ENCODE assay signal across 30 cellular contexts in genomic region chr2:209686417-209686816, GRCh38.
"Had no signal": no experiment of that assay in that cellular context is flagged by ENCODE, and none has a peak within 500 bp of the region (broad histone marks: within the 10 kb centered on the region; RNA-seq: fewer than 3 reads in every experiment).

No MANE protein-coding gene starts in this region.

- H3K9me3 ChIP-seq: adrenal gland, body of pancreas, breast epithelium, esophagus squamous epithelium, gastroesophageal sphincter had no signal

- H3K4me3 Mint-ChIP-seq: activated CD4-positive, alpha-beta memory T cell treated with anti-CD3 and anti-CD28 coated beads for 36 hours; activated CD4-positive, alpha-beta T cell treated with anti-CD3 and anti-CD28 coated beads for 36 hours; activated CD4-positive, alpha-beta T cell treated with anti-CD3 and anti-CD28 coated beads, Interleukin-2, amount 10 ng/mL, durations not matched to agents 24 days and 14 days; activated CD8-positive, alpha-beta memory T cell treated with anti-CD3 and anti-CD28 coated beads, Interleukin-2, amount 10 ng/mL, durations not matched to agents 7 days and 5 days; activated CD8-positive, alpha-beta T cell treated with anti-CD3 and anti-CD28 coated beads, Interleukin-2, amount 10 ng/mL, durations not matched to agents 7 days and 5 days; activated naive CD4-positive, alpha-beta T cell treated with anti-CD3 and anti-CD28 coated beads for 36 hours; activated naive CD4-positive, alpha-beta T cell treated with anti-CD3 and anti-CD28 coated beads, Interleukin-2, amount 50 U/mL, for 24 hours; activated naive CD8-positive, alpha-beta T cell treated with anti-CD3 and anti-CD28 coated beads for 36 hours; activated naive CD8-positive, alpha-beta T cell treated with anti-CD3 and anti-CD28 coated beads, Interleukin-2, amount 50 U/mL, for 24 hours; activated T-helper 1 cell treated with anti-CD3 and anti-CD28 coated beads, Interleukin-12 subunit alpha, Interleukin-12 subunit beta, Interleukin-2, Interleukin-4 antibody, amounts not matched to agents 30 ng/mL and 10 ng/mL and 1 ng/mL, durations not matched to agents 14 hours and 24 hours and 36 hours; central memory CD8-positive, alpha-beta T cell had no signal

- H3K27me3 ChIP-seq: adrenal gland, body of pancreas, breast epithelium, cardiac muscle cell, esophagus squamous epithelium, gastroesophageal sphincter had no signal

- H3K36me3 ChIP-seq: adrenal gland, breast epithelium, cardiac muscle cell, esophagus squamous epithelium, gastroesophageal sphincter had no signal

- H3K4me3 ChIP-seq: adrenal gland, body of pancreas, breast epithelium, cardiac muscle cell, esophagus squamous epithelium, gastroesophageal sphincter had no signal

- ATAC-seq: activated CD4-positive, alpha-beta T cell treated with anti-CD3 and anti-CD28 coated beads for 36 hours; activated CD8-positive, alpha-beta memory T cell treated with anti-CD3 and anti-CD28 coated beads, Interleukin-2, amount 10 ng/mL, durations not matched to agents 7 days and 5 days; activated CD8-positive, alpha-beta T cell treated with anti-CD3 and anti-CD28 coated beads, Interleukin-2, amount 10 ng/mL, durations not matched to agents 7 days and 5 days; activated naive CD8-positive, alpha-beta T cell treated with anti-CD3 and anti-CD28 coated beads, Interleukin-2, amount 50 U/mL, for 24 hours; body of pancreas; gastroesophageal sphincter had no signal

- DNase-seq: activated CD4-positive, alpha-beta memory T cell treated with anti-CD3 and anti-CD28 coated beads for 36 hours; activated CD4-positive, alpha-beta T cell treated with anti-CD3 and anti-CD28 coated beads for 36 hours; activated CD4-positive, alpha-beta T cell treated with anti-CD3 and anti-CD28 coated beads, Interleukin-2, amount 10 ng/mL, durations not matched to agents 24 days and 14 days; activated CD4-positive, CD25-positive, alpha-beta regulatory T cell; activated CD4-positive, CD25-positive, alpha-beta regulatory T cell treated with anti-CD3 and anti-CD28 coated beads, Interleukin-2, amount 50 U/mL, for 72 hours; activated CD8-positive, alpha-beta memory T cell treated with anti-CD3 and anti-CD28 coated beads, Interleukin-2, amount 10 ng/mL, durations not matched to agents 7 days and 5 days; activated CD8-positive, alpha-beta memory T cell treated with anti-CD3 and anti-CD28 coated beads, Interleukin-2, amount 50 U/mL, for 4 hours; activated CD8-positive, alpha-beta T cell treated with anti-CD3 and anti-CD28 coated beads, Interleukin-2, amount 10 ng/mL, durations not matched to agents 7 days and 5 days; activated effector memory CD4-positive, alpha-beta T cell treated with anti-CD3 and anti-CD28 coated beads, Interleukin-2, amount 50 U/mL, for 16 hours; activated naive CD4-positive, alpha-beta T cell treated with anti-CD3 and anti-CD28 coated beads for 36 hours; activated naive CD8-positive, alpha-beta T cell treated with anti-CD3 and anti-CD28 coated beads for 36 hours; activated naive CD8-positive, alpha-beta T cell treated with anti-CD3 and anti-CD28 coated beads, Interleukin-2, amount 50 U/mL, for 24 hours; activated T-cell treated with anti-CD3 and anti-CD28 coated beads, Interleukin-2, amount 50 U/mL, for 1 hour; activated T-cell treated with anti-CD3 and anti-CD28 coated beads, Interleukin-2, amount 50 U/mL, for 48 hours; adrenal gland; aorta; body of pancreas; cortex of kidney; dermis blood vessel endothelial cell; effector CD4-positive, alpha-beta T cell; esophagus squamous epithelium; T-helper 2 cell had no signal

- H3K4me1 Mint-ChIP-seq: activated CD4-positive, alpha-beta T cell treated with anti-CD3 and anti-CD28 coated beads for 36 hours; activated CD4-positive, alpha-beta T cell treated with anti-CD3 and anti-CD28 coated beads, Interleukin-2, amount 10 ng/mL, durations not matched to agents 24 days and 14 days; activated CD8-positive, alpha-beta memory T cell treated with anti-CD3 and anti-CD28 coated beads, Interleukin-2, amount 10 ng/mL, durations not matched to agents 7 days and 5 days; activated naive CD4-positive, alpha-beta T cell treated with anti-CD3 and anti-CD28 coated beads, Interleukin-2, amount 50 U/mL, for 24 hours; activated naive CD8-positive, alpha-beta T cell treated with anti-CD3 and anti-CD28 coated beads for 36 hours; activated naive CD8-positive, alpha-beta T cell treated with anti-CD3 and anti-CD28 coated beads, Interleukin-2, amount 50 U/mL, for 24 hours; central memory CD8-positive, alpha-beta T cell had no signal

- H3K36me3 Mint-ChIP-seq: activated CD4-positive, alpha-beta memory T cell treated with anti-CD3 and anti-CD28 coated beads for 36 hours; activated CD8-positive, alpha-beta memory T cell treated with anti-CD3 and anti-CD28 coated beads, Interleukin-2, amount 10 ng/mL, durations not matched to agents 7 days and 5 days; activated naive CD4-positive, alpha-beta T cell treated with anti-CD3 and anti-CD28 coated beads, Interleukin-2, amount 50 U/mL, for 24 hours; activated naive CD8-positive, alpha-beta T cell treated with anti-CD3 and anti-CD28 coated beads for 36 hours had no signal

- H3K27ac ChIP-seq: adrenal gland, body of pancreas, breast epithelium, cardiac muscle cell, epithelial cell of prostate, esophagus squamous epithelium, gastroesophageal sphincter had no signal

- H3K9me3 Mint-ChIP-seq: activated CD4-positive, alpha-beta memory T cell treated with anti-CD3 and anti-CD28 coated beads for 36 hours; activated CD4-positive, alpha-beta T cell treated with anti-CD3 and anti-CD28 coated beads, Interleukin-2, amount 10 ng/mL, durations not matched to agents 24 days and 14 days; activated naive CD4-positive, alpha-beta T cell treated with anti-CD3 and anti-CD28 coated beads for 36 hours; activated naive CD4-positive, alpha-beta T cell treated with anti-CD3 and anti-CD28 coated beads, Interleukin-2, amount 50 U/mL, for 24 hours; activated naive CD8-positive, alpha-beta T cell treated with anti-CD3 and anti-CD28 coated beads for 36 hours; activated naive CD8-positive, alpha-beta T cell treated with anti-CD3 and anti-CD28 coated beads, Interleukin-2, amount 50 U/mL, for 24 hours; activated T-helper 1 cell treated with anti-CD3 and anti-CD28 coated beads, Interleukin-12 subunit alpha, Interleukin-12 subunit beta, Interleukin-2, Interleukin-4 antibody, amounts not matched to agents 30 ng/mL and 10 ng/mL and 1 ng/mL, durations not matched to agents 14 hours and 24 hours and 36 hours; activated T-helper 2 cell treated with anti-CD3 and anti-CD28 coated beads, Interferon-gamma antibody, Interleukin-2, Interleukin-4, amounts not matched to agents 10 μg/mL and 5 μg/mL and 100 μg/mL, durations not matched to agents 14 hours and 24 hours and 36 hours; central memory CD8-positive, alpha-beta T cell had no signal

- H3K27me3 Mint-ChIP-seq: activated CD4-positive, alpha-beta memory T cell treated with anti-CD3 and anti-CD28 coated beads for 36 hours; activated CD4-positive, alpha-beta T cell treated with anti-CD3 and anti-CD28 coated beads, Interleukin-2, amount 10 ng/mL, durations not matched to agents 24 days and 14 days; activated CD8-positive, alpha-beta memory T cell treated with anti-CD3 and anti-CD28 coated beads, Interleukin-2, amount 10 ng/mL, durations not matched to agents 7 days and 5 days; activated naive CD4-positive, alpha-beta T cell treated with anti-CD3 and anti-CD28 coated beads, Interleukin-2, amount 50 U/mL, for 24 hours; activated naive CD8-positive, alpha-beta T cell treated with anti-CD3 and anti-CD28 coated beads for 36 hours; activated naive CD8-positive, alpha-beta T cell treated with anti-CD3 and anti-CD28 coated beads, Interleukin-2, amount 50 U/mL, for 24 hours; central memory CD8-positive, alpha-beta T cell had no signal

- H3K4me1 ChIP-seq: adrenal gland, body of pancreas, breast epithelium, esophagus squamous epithelium, gastroesophageal sphincter had no signal

- H3K27ac Mint-ChIP-seq: activated CD4-positive, alpha-beta memory T cell treated with anti-CD3 and anti-CD28 coated beads for 36 hours; activated CD4-positive, alpha-beta T cell treated with anti-CD3 and anti-CD28 coated beads for 36 hours; activated CD4-positive, alpha-beta T cell treated with anti-CD3 and anti-CD28 coated beads, Interleukin-2, amount 10 ng/mL, durations not matched to agents 24 days and 14 days; activated CD8-positive, alpha-beta memory T cell treated with anti-CD3 and anti-CD28 coated beads, Interleukin-2, amount 10 ng/mL, durations not matched to agents 7 days and 5 days; activated CD8-positive, alpha-beta T cell treated with anti-CD3 and anti-CD28 coated beads, Interleukin-2, amount 10 ng/mL, durations not matched to agents 7 days and 5 days; activated naive CD4-positive, alpha-beta T cell treated with anti-CD3 and anti-CD28 coated beads for 36 hours; activated naive CD4-positive, alpha-beta T cell treated with anti-CD3 and anti-CD28 coated beads, Interleukin-2, amount 50 U/mL, for 24 hours; activated naive CD8-positive, alpha-beta T cell treated with anti-CD3 and anti-CD28 coated beads for 36 hours; activated naive CD8-positive, alpha-beta T cell treated with anti-CD3 and anti-CD28 coated beads, Interleukin-2, amount 50 U/mL, for 24 hours; activated T-helper 1 cell treated with anti-CD3 and anti-CD28 coated beads, Interleukin-12 subunit alpha, Interleukin-12 subunit beta, Interleukin-2, Interleukin-4 antibody, amounts not matched to agents 30 ng/mL and 10 ng/mL and 1 ng/mL, durations not matched to agents 14 hours and 24 hours and 36 hours; activated T-helper 2 cell treated with anti-CD3 and anti-CD28 coated beads, Interferon-gamma antibody, Interleukin-2, Interleukin-4, amounts not matched to agents 10 μg/mL and 5 μg/mL and 100 μg/mL, durations not matched to agents 14 hours and 24 hours and 36 hours had no signal
